In genomic region chr20:62652051-62652893, GRCh38 we compare ENCODE assay signal across 1 cellular context.
A peak's percentile ranks its signal among the peaks of the same experiment; 100 is the strongest.
TF ChIP-seq lines count a peak whose summit lies in the region.

No MANE protein-coding gene starts in this region.

TF ChIP-seq in HepG2, 621 proteins besides CTCF, POLR2A, EP300 and RAD21 (continued from another document and continues in another):
- no peak for TF ChIP-seq ZNF513 (CRISPR knock-in tag; conservative IDR thresholded peaks at IDR 0.05)
- peak; percentile 82; the same call in 1 of the 2 replicates for TF ChIP-seq ZNF691 (CRISPR knock-in tag; IDR thresholded peaks at IDR 0.05; ENCODE audit: borderline replicate concordance, low read depth)
- no peak for TF ChIP-seq ZNF570 (CRISPR knock-in tag; IDR thresholded peaks at IDR 0.05; ENCODE audit: borderline replicate concordance)
- TF ChIP-seq ZNF75D (CRISPR knock-in tag; IDR thresholded peaks at IDR 0.05; ENCODE audit: borderline replicate concordance): no peak
- no peak for TF ChIP-seq ZBTB39 (CRISPR knock-in tag; IDR thresholded peaks at IDR 0.05)
- TF ChIP-seq TSC22D2 (CRISPR knock-in tag; IDR thresholded peaks at IDR 0.05; ENCODE audit: borderline replicate concordance): peak; percentile 23; the same call in 1 of the 2 replicates
- no peak for TF ChIP-seq ZNF577 (CRISPR knock-in tag; IDR thresholded peaks at IDR 0.05; ENCODE audit: borderline replicate concordance, low read depth)
- peak; percentile 58; the same call in 1 of the 2 replicates for TF ChIP-seq ZNF367 (CRISPR knock-in tag; IDR thresholded peaks at IDR 0.05; ENCODE audit: borderline replicate concordance)
- no peak for TF ChIP-seq HMGA1 (CRISPR knock-in tag; conservative IDR thresholded peaks at IDR 0.05)
- TF ChIP-seq ZNF572 (CRISPR knock-in tag; IDR thresholded peaks at IDR 0.05): no peak
- TF ChIP-seq CREB3 (CRISPR knock-in tag; IDR thresholded peaks at IDR 0.05): no peak
- TF ChIP-seq SIX4 (CRISPR knock-in tag; IDR thresholded peaks at IDR 0.05): peak; percentile 88
- TF ChIP-seq SNAI1 (CRISPR knock-in tag; IDR thresholded peaks at IDR 0.05; ENCODE audit: borderline replicate concordance): no peak; the same call in 1 of the 2 replicates
- peak; percentile 63; the same call in 1 of the 2 replicates for TF ChIP-seq ZNF431 (CRISPR knock-in tag; IDR thresholded peaks at IDR 0.05; ENCODE audit: borderline replicate concordance, low read depth)
- peak; percentile 76 for TF ChIP-seq ZNF331 (CRISPR knock-in tag; IDR thresholded peaks at IDR 0.05)
- TF ChIP-seq ATF5 (CRISPR knock-in tag; IDR thresholded peaks at IDR 0.05; ENCODE audit: low read depth): 0 out of 2 replicates have a peak, but pooled peaks have one; percentile 49
- TF ChIP-seq BCLAF1 (IDR thresholded peaks at IDR 0.05): no peak
- no peak for TF ChIP-seq ZNF674 (CRISPR knock-in tag; IDR thresholded peaks at IDR 0.05; ENCODE audit: low read depth)
- TF ChIP-seq THAP8 (CRISPR knock-in tag; IDR thresholded peaks at IDR 0.05; ENCODE audit: borderline replicate concordance): no peak
- TF ChIP-seq RARA (CRISPR knock-in tag; IDR thresholded peaks at IDR 0.05): peak; percentile 94
- TF ChIP-seq ZNF589 (CRISPR knock-in tag; conservative IDR thresholded peaks at IDR 0.05): 0 out of 2 replicates have a peak, but pooled peaks have one; percentile 60
- TF ChIP-seq RAD51 (IDR thresholded peaks at IDR 0.05; ENCODE audit: borderline replicate concordance): no peak
- TF ChIP-seq MIER3 (CRISPR knock-in tag; IDR thresholded peaks at IDR 0.05; ENCODE audit: borderline replicate concordance): peak; percentile 95
- no peak for TF ChIP-seq TBX3 (IDR thresholded peaks at IDR 0.05; ENCODE audit: borderline replicate concordance)
- TF ChIP-seq ZBTB20 (CRISPR knock-in tag; IDR thresholded peaks at IDR 0.05; ENCODE audit: borderline replicate concordance, low read depth): peak; percentile 87; the same call in 1 of the 2 replicates
- 0 out of 2 replicates have a peak, but pooled peaks have one; percentile 56 for TF ChIP-seq ZNF547 (CRISPR knock-in tag; IDR thresholded peaks at IDR 0.05)
- TF ChIP-seq TFDP2 (CRISPR knock-in tag; IDR thresholded peaks at IDR 0.05): peak; percentile 78
- TF ChIP-seq SOX13 (IDR thresholded peaks at IDR 0.05): peak; percentile 58; the same call in 1 of the 2 replicates
- peak in 1 of 2 experiments; percentile 88; a peak in 2 of 4 replicates for TF ChIP-seq SOX13 (CRISPR knock-in tag; conservative IDR thresholded peaks at IDR 0.05 in 1 of 2, IDR thresholded peaks at IDR 0.05 in 1 of 2)
- TF ChIP-seq ZNF660 (CRISPR knock-in tag; IDR thresholded peaks at IDR 0.05; ENCODE audit: borderline replicate concordance, low read depth): no peak
- TF ChIP-seq MAFK (conservative IDR thresholded peaks at IDR 0.05 in 1 of 2, IDR thresholded peaks at IDR 0.05 in 1 of 2; ENCODE audit: low read length in 2 of 2): peak; percentile 8 to 40; a peak in 2 of 4 replicates
- TF ChIP-seq ZMAT5 (CRISPR knock-in tag; IDR thresholded peaks at IDR 0.05; ENCODE audit: borderline replicate concordance, low read depth): no peak
- 0 out of 2 replicates have a peak, but pooled peaks have one; percentile 9 for TF ChIP-seq ZNF143 (CRISPR knock-in tag; IDR thresholded peaks at IDR 0.05)
- TF ChIP-seq MTF1 (CRISPR knock-in tag; IDR thresholded peaks at IDR 0.05): 0 out of 2 replicates have a peak, but pooled peaks have one; percentile 51
- no peak for TF ChIP-seq ZNF644 (CRISPR knock-in tag; IDR thresholded peaks at IDR 0.05; ENCODE audit: low read depth)
- 0 out of 2 replicates have a peak, but pooled peaks have one; percentile 37 for TF ChIP-seq PPARG (CRISPR knock-in tag; conservative IDR thresholded peaks at IDR 0.05)
- TF ChIP-seq GABPB1 (CRISPR knock-in tag; IDR thresholded peaks at IDR 0.05): peak; percentile 90
- no peak for TF ChIP-seq KDM5A (IDR thresholded peaks at IDR 0.05; ENCODE audit: borderline replicate concordance, low read length)
- TF ChIP-seq KLF11 (CRISPR knock-in tag; IDR thresholded peaks at IDR 0.05): 0 out of 2 replicates have a peak, but pooled peaks have one; percentile 67
- no peak for TF ChIP-seq RBAK (CRISPR knock-in tag; IDR thresholded peaks at IDR 0.05)
- no peak for TF ChIP-seq GTF3A (CRISPR knock-in tag; conservative IDR thresholded peaks at IDR 0.05)
- TF ChIP-seq ZNF282 (IDR thresholded peaks at IDR 0.05; ENCODE audit: partially characterized antibody): no peak
- TF ChIP-seq ETS1 (CRISPR knock-in tag; IDR thresholded peaks at IDR 0.05): peak; percentile 70; the same call in 1 of the 2 replicates
- 0 out of 2 replicates have a peak, but pooled peaks have one; percentile 41 for TF ChIP-seq SRY (CRISPR knock-in tag; IDR thresholded peaks at IDR 0.05)
- no peak for TF ChIP-seq ZNF800 (CRISPR knock-in tag; IDR thresholded peaks at IDR 0.05)
- peak; percentile 95 for TF ChIP-seq ZBTB21 (CRISPR knock-in tag; IDR thresholded peaks at IDR 0.05)
- peak; percentile 60 for TF ChIP-seq KDM5B (CRISPR knock-in tag; IDR thresholded peaks at IDR 0.05; ENCODE audit: borderline replicate concordance)
- no peak for TF ChIP-seq ZNF20 (CRISPR knock-in tag; IDR thresholded peaks at IDR 0.05)
- TF ChIP-seq FOXC1 (CRISPR knock-in tag; IDR thresholded peaks at IDR 0.05; ENCODE audit: borderline replicate concordance): no peak; the same call in 1 of the 2 replicates
- TF ChIP-seq ZNF256 (CRISPR knock-in tag; conservative IDR thresholded peaks at IDR 0.05): 0 out of 2 replicates have a peak, but pooled peaks have one; percentile 32
- no peak for TF ChIP-seq TRIM24 (CRISPR knock-in tag; IDR thresholded peaks at IDR 0.05)
- no peak for TF ChIP-seq ZSCAN12 (CRISPR knock-in tag; IDR thresholded peaks at IDR 0.05)
- TF ChIP-seq HNRNPLL (IDR thresholded peaks at IDR 0.05; ENCODE audit: low read depth, low read length, poor library complexity, severe bottlenecking): peak; percentile 66
- peak; percentile 8; the same call in 1 of the 2 replicates for TF ChIP-seq ZBTB7B (CRISPR knock-in tag; IDR thresholded peaks at IDR 0.05)
- no peak for TF ChIP-seq ISX (CRISPR knock-in tag; conservative IDR thresholded peaks at IDR 0.05)
